Comparison of ENCODE assay signal across 8 cellular contexts in the genomic region with DNA sequence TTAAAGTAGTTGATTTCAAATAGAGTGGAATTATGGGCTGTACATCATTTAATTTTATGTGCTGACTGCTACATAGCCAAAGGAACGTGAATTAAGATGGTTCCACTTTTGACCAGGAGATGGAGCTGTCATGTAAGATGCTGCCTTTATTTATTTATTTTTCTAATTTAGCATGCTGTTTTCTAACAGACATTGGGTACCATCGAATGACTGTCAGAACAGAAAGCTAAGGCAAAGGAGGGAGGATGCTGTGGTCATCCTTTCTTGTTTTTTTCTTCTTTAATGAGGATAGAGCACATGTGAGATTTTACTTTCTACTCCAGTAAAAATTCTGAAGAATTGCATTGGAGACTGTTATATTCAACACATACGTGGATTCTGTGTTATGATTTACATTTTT. TPM values are rescaled to one million over a fixed set of nuclear protein-coding genes. Genes with fewer than 3 reads are reported as not detected.
DNase-seq lines count a peak whose midpoint lies in the region; ATAC-seq and TF ChIP-seq lines count a peak whose summit lies in the region.

A gene (plus strand): TSS at position 185 of the 400 bp plus-strand sequence. CDS start 56,410 bp downstream, outside the sequence.

- no peak within 1 kb of the TSS for H2BK12ac ChIP-seq in neuronal stem cell (ENCODE audit: low read length)

- H3K9ac ChIP-seq in neuronal stem cell (ENCODE audit: low read depth, low read length, poor library complexity), result no peak within 1 kb of the TSS

- H3K4me3 ChIP-seq in esophagus muscularis mucosa, result no peak within 1 kb of the TSS
- H3K4me3 ChIP-seq in neuronal stem cell (ENCODE audit: low read length in 2 of 2), result no peak within 1 kb of the TSS
- H3K4me3 ChIP-seq in effector memory CD4-positive, alpha-beta T cell (ENCODE audit: insufficient read depth, low read depth, low read length, poor library complexity, severe bottlenecking), result no peak within 1 kb of the TSS
- no peak within 1 kb of the TSS for H3K4me3 ChIP-seq in aorta (ENCODE audit: low read length in 2 of 2)

- H3K36me3 ChIP-seq in esophagus muscularis mucosa, result no peaks in the 10 kb centered on the region
- H3K36me3 ChIP-seq in neuronal stem cell (replicated peaks in 1 of 2; ENCODE audit: control insufficient read depth in 2 of 2, insufficient read depth in 2 of 2, low read length in 2 of 2), result no peaks in the 10 kb centered on the region
- H3K36me3 ChIP-seq in effector memory CD4-positive, alpha-beta T cell (ENCODE audit: control insufficient read depth, insufficient read depth, low read length), result no peaks in the 10 kb centered on the region
- H3K36me3 ChIP-seq in aorta (ENCODE audit: control insufficient read depth in 1 of 2, insufficient read depth in 2 of 2, low read length in 1 of 2), result no peaks in the 10 kb centered on the region

- DNase-seq in AG20443 (ENCODE audit: low spot score) (peak; percentile 6), HS-27A (ENCODE audit: low read depth) (peak; percentile 15), OCI-M1 (lab: John Stamatoyannopoulos, UW) (peak; percentile 76), esophagus muscularis mucosa (ENCODE audit: extremely low spot score) (no peak), neuronal stem cell (ENCODE audit: low spot score) (peak; percentile 47), aorta (no peak)
- DNase-seq in effector memory CD4-positive, alpha-beta T cell, result no peak

- H3K4me1 ChIP-seq in esophagus muscularis mucosa, result no peaks in the 10 kb centered on the region
- no peaks in the 10 kb centered on the region for H3K4me1 ChIP-seq in neuronal stem cell (ENCODE audit: control insufficient read depth in 2 of 2, insufficient read depth in 1 of 2, low read depth in 1 of 2, low read length in 2 of 2)
- H3K4me1 ChIP-seq in effector memory CD4-positive, alpha-beta T cell (ENCODE audit: control insufficient read depth, insufficient read depth, low read length, poor library complexity, severe bottlenecking), result no peaks in the 10 kb centered on the region
- H3K4me1 ChIP-seq in aorta (ENCODE audit: control insufficient read depth in 1 of 2, insufficient read depth in 2 of 2, low read length in 2 of 2), result no peaks in the 10 kb centered on the region

- H3K18ac ChIP-seq in neuronal stem cell (ENCODE audit: low read length), result no peak within 1 kb of the TSS

- H3K79me1 ChIP-seq in neuronal stem cell (ENCODE audit: low read depth, low read length), result no peaks in the 10 kb centered on the region

- no peak within 1 kb of the TSS for H3K14ac ChIP-seq in neuronal stem cell (ENCODE audit: low read length)

- no peak within 1 kb of the TSS for H3K4ac ChIP-seq in neuronal stem cell (ENCODE audit: low read length)

- H2BK15ac ChIP-seq in neuronal stem cell (ENCODE audit: low read length), result no peak within 1 kb of the TSS

- H3K27ac ChIP-seq in esophagus muscularis mucosa (replicated peaks in 1 of 4) (no peak within 1 kb of the TSS), neuronal stem cell (replicated peaks; ENCODE audit: low read length) (no peak within 1 kb of the TSS), aorta (ENCODE audit: low read depth in 1 of 2, low read length in 2 of 2) (no peak within 1 kb of the TSS)
- no peak within 1 kb of the TSS for H3K27ac ChIP-seq in effector memory CD4-positive, alpha-beta T cell (ENCODE audit: insufficient read depth, low read length, poor library complexity, severe bottlenecking)

- H2AFZ ChIP-seq in neuronal stem cell (ENCODE audit: low read length), result no peak within 1 kb of the TSS

- no peak within 1 kb of the TSS for H3K4me2 ChIP-seq in neuronal stem cell (ENCODE audit: insufficient read depth, low read length, poor library complexity, severe bottlenecking)

- no peak within 1 kb of the TSS for H4K8ac ChIP-seq in neuronal stem cell (ENCODE audit: low read depth, low read length)

- TF ChIP-seq CTCF in esophagus muscularis mucosa (IDR thresholded peaks at IDR 0.05), result peak; percentile 33 to 60 (median 45)

- no peak within 1 kb of the TSS for H2BK5ac ChIP-seq in neuronal stem cell (ENCODE audit: low read length)

- intact Hi-C loops in esophagus muscularis mucosa (cut with DNase I) (no loop called here), aorta (cut with DNase I) (no loop called here)

- H3K23ac ChIP-seq in neuronal stem cell (ENCODE audit: low read depth, low read length, poor library complexity), result no peak within 1 kb of the TSS

- H2BK120ac ChIP-seq in neuronal stem cell (ENCODE audit: low read depth, low read length), result no peak within 1 kb of the TSS

- peak; percentile 79 for ATAC-seq in GM18502 (IDR thresholded peaks at IDR 0.05; ENCODE audit: poor library complexity, unreplicated experiment)
- no peak for ATAC-seq in aorta (ENCODE audit: low FRiP score)

- no peak within 1 kb of the TSS for H4K91ac ChIP-seq in neuronal stem cell (ENCODE audit: low read depth, low read length, poor library complexity)

- WGBS in esophagus muscularis mucosa, result 30% methylated on average over 3 of the region's 3 CpGs
- WGBS in neuronal stem cell (ENCODE audit: extremely low coverage in 2 of 2, insufficient read length in 2 of 2, insufficient replicate concordance in 1 of 2), 2 donors, result no CpG with 5 or more reads among the region's 3 CpGs
- WGBS in aorta, 2 donors, result 19 to 21% methylated on average over 3 of the region's 3 CpGs

- no peak for TF ChIP-seq EP300 in esophagus muscularis mucosa (IDR thresholded peaks at IDR 0.05)

- H3K9me3 ChIP-seq in esophagus muscularis mucosa, result no peaks in the 10 kb centered on the region
- H3K9me3 ChIP-seq in neuronal stem cell (replicated peaks in 1 of 2; ENCODE audit: control insufficient read depth in 2 of 2, insufficient read depth in 1 of 2, low read depth in 1 of 2, low read length in 2 of 2), result no peaks in the 10 kb centered on the region
- no peaks in the 10 kb centered on the region for H3K9me3 ChIP-seq in effector memory CD4-positive, alpha-beta T cell (ENCODE audit: control insufficient read depth, low read length)
- H3K9me3 ChIP-seq in aorta (ENCODE audit: control insufficient read depth, low read length), result no peaks in the 10 kb centered on the region

- H2AK5ac ChIP-seq in neuronal stem cell (ENCODE audit: low read depth, low read length), result no peak within 1 kb of the TSS

- H3K27me3 ChIP-seq in esophagus muscularis mucosa (no peaks in the 10 kb centered on the region), neuronal stem cell (ENCODE audit: control insufficient read depth in 3 of 3, insufficient read depth in 3 of 3, low read depth in 1 of 3, low read length in 3 of 3) (no peaks in the 10 kb centered on the region), aorta (ENCODE audit: control insufficient read depth in 1 of 2, insufficient read depth in 2 of 2, low read length in 1 of 2) (no peaks in the 10 kb centered on the region)
- H3K27me3 ChIP-seq in effector memory CD4-positive, alpha-beta T cell (replicated peaks; ENCODE audit: control insufficient read depth, insufficient read depth, low read length, poor library complexity, severe bottlenecking), result no peaks in the 10 kb centered on the region

- TF ChIP-seq POLR2A in esophagus muscularis mucosa (IDR thresholded peaks at IDR 0.05; ENCODE audit: low read depth), result no peak

RNA-seq across cellular contexts. Expression of the gene that starts here (rescaled TPM):
- under 1 TPM; 0.11 to 0.42 (median 0.15) TPM for total RNA-seq in esophagus muscularis mucosa
- polyA plus RNA-seq in neuronal stem cell (2013, experiment 1 of 2), result 0.04 TPM
- 0.06 TPM for polyA plus RNA-seq in neuronal stem cell (2013, experiment 2 of 2)
- under 1 TPM; 0.63 to 0.81 TPM for total RNA-seq in aorta
- polyA plus RNA-seq in aorta, result under 1 TPM in 1 of 2 donors, not detected in 1; 0.15 TPM

Comparison
In these comparisons a context has a peak if more than half of its experiments do, and no peak if none do; other contexts are left out.
1. DNase-seq: peak in AG20443 (single experiment), HS-27A (single experiment), OCI-M1 (single experiment) and neuronal stem cell (single experiment); none in esophagus muscularis mucosa (single experiment), effector memory CD4-positive, alpha-beta T cell (0 of 3) and aorta (0 of 2).